Comparison of ENCODE assay signal across 8 cellular contexts in genomic region chr17:32350662-32351418, GRCh38. TPM values are rescaled to one million over a fixed set of nuclear protein-coding genes. Genes with fewer than 3 reads are reported as not detected.
DNase-seq lines count a peak whose midpoint lies in the region; ATAC-seq, FAIRE-seq and TF ChIP-seq lines count a peak whose summit lies in the region.

No MANE protein-coding gene starts in this region.

- peak overlapping the region; percentile 46 for H3K4me2 ChIP-seq in GM12878 (ENCODE audit: control insufficient read depth, insufficient read depth)

- TF ChIP-seq RAD21 in GM12878 (IDR thresholded peaks at IDR 0.05; ENCODE audit: insufficient read depth, low read depth, low read length), result no peak

- FAIRE-seq in GM12878 (lab: Jason Lieb, UNC), result peak; percentile 41

- TF ChIP-seq POLR2A in GM12878 (IDR thresholded peaks at IDR 0.05; ENCODE audit: low read depth, low read length), result no peak

- peak overlapping the region; percentile 96 for H3K27ac ChIP-seq in Panc1 (ENCODE audit: low read length)
- H3K27ac ChIP-seq in GM12878 (ENCODE audit: control insufficient read depth, insufficient read depth), result peak overlapping the region; percentile 100
- H3K27ac ChIP-seq in skeletal muscle tissue (ENCODE audit: low read depth, low read length), result peak overlapping the region; percentile 100

- POLR2A ChIA-PET in Panc1 (lab: Charles Lee) (interaction anchor here (0.6 to 1.0 kb wide), 5 partner anchors 9 to 1288 kb away, joined by 5 to 11 read pairs (median 6); partner anchors contain the start of gene PSMD11), GM12878 (lab: Charles Lee) (interaction anchor here (0.6 to 1.8 kb wide), 19 partner anchors 9 to 1034 kb away, joined by 3 to 8 read pairs (median 4); partner anchors contain the start of gene C17orf75)

- no peak for TF ChIP-seq EP300 in GM12878 (IDR thresholded peaks at IDR 0.05; ENCODE audit: borderline replicate concordance in 1 of 2, control insufficient read depth in 1 of 2, low read depth in 2 of 2, low read length in 2 of 2)

- TF ChIP-seq CTCF in AG10803 (conservative IDR thresholded peaks at IDR 0.05; ENCODE audit: low read length), result no peak
- no peak for TF ChIP-seq CTCF in GM13977 (IDR thresholded peaks at IDR 0.05; ENCODE audit: extremely low read depth, insufficient read depth, missing control alignments)
- no peak for TF ChIP-seq CTCF in Panc1 (IDR thresholded peaks at IDR 0.05)
- no peak for TF ChIP-seq CTCF in GM12878 (IDR thresholded peaks at IDR 0.05 in 2 of 3, conservative IDR thresholded peaks at IDR 0.05 in 1 of 3; ENCODE audit: control insufficient read depth in 2 of 3, extremely low read depth in 1 of 3, insufficient read depth in 1 of 3, low read depth in 3 of 3, low read length in 3 of 3)

- H3K27me3 ChIP-seq in Panc1 (ENCODE audit: control insufficient read depth, insufficient read depth, low read length), result no peaks in the 10 kb centered on the region
- H3K27me3 ChIP-seq in GM12878 (replicated peaks in 1 of 2; ENCODE audit: control insufficient read depth in 2 of 2, insufficient read depth in 2 of 2, low read length in 1 of 2), result no peaks in the 10 kb centered on the region
- H3K27me3 ChIP-seq in iPS-15b (ENCODE audit: control insufficient read depth, insufficient read depth, low read length), result no peaks in the 10 kb centered on the region
- no peaks in the 10 kb centered on the region for H3K27me3 ChIP-seq in skeletal muscle tissue (ENCODE audit: control insufficient read depth in 3 of 3, insufficient read depth in 3 of 3, low read length in 3 of 3)

- RAD21 ChIA-PET in GM12878 (lab: Charles Lee; ENCODE audit: unreplicated experiment), result interaction anchor here (0.8 to 1.6 kb wide), 3 partner anchors 22 to 32 kb away, joined by 3 to 6 read pairs (median 5); no protein-coding TSS in a partner anchor

- H2AFZ ChIP-seq in GM12878 (ENCODE audit: control insufficient read depth, low read depth, low read length), result no peak overlapping the region

- WGBS in GM12878 (ENCODE audit: insufficient coverage, insufficient replicate concordance, low lambda C conversion rate, missing lambda C conversion rate), result under 1% methylated on average over 18 of the region's 20 CpGs

- peaks cover 13% of the 10 kb centered on the region for H4K20me1 ChIP-seq in GM12878 (ENCODE audit: control insufficient read depth, insufficient read depth)

- peak overlapping the region; percentile 100 for H3K9ac ChIP-seq in GM12878 (ENCODE audit: control insufficient read depth, insufficient read depth, low read length)
- H3K9ac ChIP-seq in iPS-15b (ENCODE audit: low read depth, low read length), result peak overlapping the region; percentile 100
- peak overlapping the region; percentile 98 to 100 (median 100) for H3K9ac ChIP-seq in skeletal muscle tissue (ENCODE audit: low read depth in 1 of 3, low read length in 3 of 3)

- H3K36me3 ChIP-seq in Panc1 (ENCODE audit: control insufficient read depth, insufficient read depth, low read length), result peaks cover 15% of the 10 kb centered on the region
- H3K36me3 ChIP-seq in GM12878 (ENCODE audit: control insufficient read depth in 2 of 2, insufficient read depth in 2 of 2, low read length in 1 of 2), result peaks cover 7 to 24% of the 10 kb centered on the region in 2 experiments; a peak in 3 of 4 replicates
- peaks cover 12% of the 10 kb centered on the region for H3K36me3 ChIP-seq in iPS-15b (ENCODE audit: control insufficient read depth, insufficient read depth, low read length)
- H3K36me3 ChIP-seq in skeletal muscle tissue (ENCODE audit: control insufficient read depth in 3 of 3, insufficient read depth in 3 of 3, low read length in 3 of 3), result peaks cover 5 to 13% (median 12%) of the 10 kb centered on the region in 3 donors

- SMC1A ChIA-PET in GM12878 (lab: Charles Lee; ENCODE audit: uncharacterized antibody, unreplicated experiment), result interaction anchor here (0.7 to 1.7 kb wide), 6 partner anchors 10 to 31 kb away, joined by 3 to 5 read pairs (median 3); no protein-coding TSS in a partner anchor

- H3K9me3 ChIP-seq in Panc1 (ENCODE audit: control insufficient read depth, insufficient read depth, low read depth, low read length), result no peaks in the 10 kb centered on the region
- no peaks in the 10 kb centered on the region for H3K9me3 ChIP-seq in GM12878 (replicated peaks; ENCODE audit: control insufficient read depth, insufficient read depth, low read length)
- no peaks in the 10 kb centered on the region for H3K9me3 ChIP-seq in iPS-15b (ENCODE audit: control insufficient read depth, insufficient read depth, low read length)
- no peaks in the 10 kb centered on the region for H3K9me3 ChIP-seq in skeletal muscle tissue (ENCODE audit: control insufficient read depth in 3 of 3, low read length in 3 of 3)

- H3K79me2 ChIP-seq in GM12878 (ENCODE audit: control insufficient read depth, insufficient read depth, low read length), result peaks cover 64% of the 10 kb centered on the region

- H3K4me1 ChIP-seq in Panc1 (ENCODE audit: control insufficient read depth, insufficient read depth, low read length) (peaks cover 22% of the 10 kb centered on the region), GM12878 (ENCODE audit: control insufficient read depth, insufficient read depth, low read length) (peaks cover 9% of the 10 kb centered on the region; the same call in 1 of the 2 replicates), iPS-15b (ENCODE audit: control insufficient read depth, insufficient read depth, low read length) (peaks cover 5% of the 10 kb centered on the region), skeletal muscle tissue (ENCODE audit: control insufficient read depth in 3 of 3, insufficient read depth in 3 of 3, low read length in 3 of 3) (peaks cover 35 to 41% (median 38%) of the 10 kb centered on the region in 3 donors)

- intact Hi-C loops in Panc1 (cut with micrococcal nuclease; ENCODE audit: unreplicated experiment), result no loop called here
- intact Hi-C loops in GM12878 (cut with micrococcal nuclease; ENCODE audit: unreplicated experiment), result loop anchor here (1.0 kb wide), 1 partner anchor 25 kb away; no protein-coding TSS in a partner anchor

- DNase-seq in AG10803 (ENCODE audit: low read depth), result peak; percentile 78
- peak; percentile 34 for DNase-seq in GM13977 (ENCODE audit: low spot score)
- DNase-seq in Panc1 (ENCODE audit: low read depth, low spot score), result peak; percentile 43
- DNase-seq in GM12878 (ENCODE audit: low read depth, low spot score), result no peak
- DNase-seq in epidermal melanocyte (ENCODE audit: insufficient read length, low spot score), result no peak

- CTCF ChIA-PET in Panc1 (lab: Charles Lee) (no interaction called here), GM12878 (lab: Yijun Ruan, JAX) (interaction anchor here (0.8 to 1.8 kb wide), 5 partner anchors 9 to 111 kb away, joined by 3 to 7 read pairs (median 4); partner anchors contain the start of gene PSMD11)

- H3K4me3 ChIP-seq in AG10803 (ENCODE audit: low read length), result peak overlapping the region; percentile 99
- H3K4me3 ChIP-seq in Panc1 (ENCODE audit: low read depth in 2 of 2, low read length in 2 of 2), result peak overlapping the region; percentile 80 to 87
- peak overlapping the region; percentile 92 for H3K4me3 ChIP-seq in GM12878
- peak overlapping the region; percentile 99 for H3K4me3 ChIP-seq in iPS-15b (ENCODE audit: low read depth, low read length)
- peak overlapping the region; percentile 95 to 100 (median 99) for H3K4me3 ChIP-seq in skeletal muscle tissue (ENCODE audit: low read length in 3 of 3)

- ATAC-seq in HG03196 (IDR thresholded peaks at IDR 0.05; ENCODE audit: unreplicated experiment) (peak; percentile 26), Panc1 (no peak; the same call in 1 of the 2 replicates), GM12878 (peak; percentile 61)

- BruUV-seq in Panc1 (replicated peaks; lab: Mats Ljungman, UMichigan) (no TSS peak), GM12878 (replicated peaks; lab: Mats Ljungman, UMichigan) (no TSS peak)

- in situ Hi-C loops in GM13977 (cut with MboI; ENCODE audit: low pct_unique_long_range_greater_than_20kb, low sequenced_read_pairs, unreplicated experiment), result no loop called here
- in situ Hi-C loops in Panc1 (cut with HindIII; ENCODE audit: low pct_unique_long_range_greater_than_20kb, low sequenced_read_pairs), result no loop called here
- in situ Hi-C loops in GM12878 (cut with MboI), result no loop called here

RNA-seq across cellular contexts. Expression of gene ZNF207, which starts 0.9 kb away (rescaled TPM):
- total RNA-seq in Panc1 (2021; ENCODE audit: unreplicated experiment), result 215 TPM
- 108 TPM for polyA plus RNA-seq in Panc1 (2012; ENCODE audit: insufficient read length)
- total RNA-seq in GM12878 (2013; cell fraction: nucleolus; rRNA removed), result 1,263 and 1,326 TPM in 2 replicates
- 179 and 192 TPM in 2 replicates for total RNA-seq in GM12878 (2014; rRNA removed)
- 211 and 217 TPM in 2 replicates for total RNA-seq in GM12878 (2014; rRNA removed; fragmentation: Illumina TruSeq; extraction: Trizol)
- 177 and 190 TPM in 2 replicates for total RNA-seq in GM12878 (2021)
- polyA plus RNA-seq in GM12878 (2011; ENCODE audit: low read depth), result 90.4 TPM
- 326 and 348 TPM in 2 replicates for polyA plus RNA-seq in GM12878 (2011; rRNA removed)
- polyA plus RNA-seq in GM12878 (2011; cell fraction: cytosol; rRNA removed), result 308 and 329 TPM in 2 replicates
- 561 and 577 TPM in 2 replicates for polyA plus RNA-seq in GM12878 (2011; cell fraction: nucleus; rRNA removed)
- 133 and 153 TPM in 2 replicates for polyA plus RNA-seq in GM12878 (2012)
- 324 and 345 TPM in 2 replicates for polyA plus RNA-seq in GM12878 (2014; fragmentation: Illumina TruSeq; extraction: Trizol)
- 100 to 1,000 TPM; 156 to 171 TPM for polyA plus RNA-seq in GM12878 (2014; fragmentation: Nextera tagmentation; extraction: Ambion mirVana)
- polyA plus RNA-seq in GM12878 (2014; rRNA removed), result 199 and 215 TPM in 2 replicates
- polyA plus RNA-seq in GM12878 (2016; fragmentation: Nextera tagmentation; extraction: Ambion mirVana), result 100 to 1,000 TPM; 202 to 208 TPM
- polyA minus RNA-seq in GM12878 (2011; rRNA and poly(A)+ RNA removed), result 419 TPM in 2 replicates
- 94.2 and 122 TPM in 2 replicates for polyA minus RNA-seq in GM12878 (2011; cell fraction: cytosol; rRNA and poly(A)+ RNA removed)
- polyA minus RNA-seq in GM12878 (2011; cell fraction: nucleus; rRNA and poly(A)+ RNA removed), result 245 and 303 TPM in 2 replicates
- total RNA-seq in skeletal muscle tissue, result 78.3 TPM

RNA-seq across cellular contexts. Expression of gene C17orf75, which starts 8.9 kb away (rescaled TPM):
- total RNA-seq in Panc1 (2021; ENCODE audit: unreplicated experiment) (31.6 TPM), GM12878 (2014; rRNA removed) (28.2 and 37.8 TPM in 2 replicates), GM12878 (2014; rRNA removed; fragmentation: Illumina TruSeq; extraction: Trizol) (24.4 and 25.1 TPM in 2 replicates), GM12878 (2021) (21.8 and 30.5 TPM in 2 replicates), skeletal muscle tissue (20.4 TPM)
- polyA plus RNA-seq in Panc1 (2012; ENCODE audit: insufficient read length), result 25.8 TPM
- total RNA-seq in GM12878 (2013; cell fraction: nucleolus; rRNA removed), result 24.1 and 32.6 TPM in 2 replicates
- 7.5 TPM for polyA plus RNA-seq in GM12878 (2011; ENCODE audit: low read depth)
- polyA plus RNA-seq in GM12878 (2011; rRNA removed) (26.4 and 41.1 TPM in 2 replicates), GM12878 (2014; fragmentation: Illumina TruSeq; extraction: Trizol) (17.7 and 21.7 TPM in 2 replicates), GM12878 (2014; fragmentation: Nextera tagmentation; extraction: Ambion mirVana) (10 to 100 TPM; 52.5 to 53.0 TPM), GM12878 (2014; rRNA removed) (16.9 and 22.2 TPM in 2 replicates), GM12878 (2016; fragmentation: Nextera tagmentation; extraction: Ambion mirVana) (10 to 100 TPM; 28.5 to 31.4 TPM)
- polyA plus RNA-seq in GM12878 (2011; cell fraction: cytosol; rRNA removed), result 11.6 and 14.4 TPM in 2 replicates
- 19.6 and 20.2 TPM in 2 replicates for polyA plus RNA-seq in GM12878 (2011; cell fraction: nucleus; rRNA removed)
- polyA plus RNA-seq in GM12878 (2012), result 17.7 and 24.8 TPM in 2 replicates
- polyA minus RNA-seq in GM12878 (2011; rRNA and poly(A)+ RNA removed), result 8.9 and 14.6 TPM in 2 replicates
- 4.2 and 9.1 TPM in 2 replicates for polyA minus RNA-seq in GM12878 (2011; cell fraction: cytosol; rRNA and poly(A)+ RNA removed)
- 6.3 and 8.1 TPM in 2 replicates for polyA minus RNA-seq in GM12878 (2011; cell fraction: nucleus; rRNA and poly(A)+ RNA removed)

Comparison
In these comparisons a context has a peak if more than half of its experiments do, and no peak if none do; other contexts are left out.
1. DNase-seq: peak in AG10803 (single experiment), GM13977 (single experiment) and Panc1 (single experiment); none in GM12878 (single experiment) and epidermal melanocyte (single experiment).
2. Peak in every context shown above with its lines, with median percentiles within 50 percentile points of each other: H3K4me3 ChIP-seq, H3K27ac ChIP-seq and H3K9ac ChIP-seq.